9 cellular contexts compared by ENCODE assay signal in the genomic region with DNA sequence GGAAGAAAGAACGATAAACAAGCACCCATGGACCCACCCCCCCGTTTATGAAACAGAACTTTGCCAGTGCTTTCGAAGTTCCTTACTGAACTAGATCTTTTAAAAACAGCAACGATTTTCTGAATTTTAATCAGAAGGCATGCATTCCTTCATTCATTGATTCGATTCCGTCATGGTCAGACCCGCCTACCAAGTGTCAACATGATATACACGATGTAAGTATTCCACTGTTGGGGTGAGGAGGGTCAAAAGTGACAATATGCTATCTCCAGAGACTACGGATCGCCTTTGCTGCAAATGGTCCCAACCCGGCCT. TPM values are rescaled to one million over a fixed set of nuclear protein-coding genes. Genes with fewer than 3 reads are reported as not detected.
DNase-seq lines count a peak whose midpoint lies in the region; ATAC-seq, FAIRE-seq and TF ChIP-seq lines count a peak whose summit lies in the region.
"Had no signal": no experiment of that assay in that cellular context is flagged by ENCODE, and none has a peak within 500 bp of the region (broad histone marks: within the 10 kb centered on the region; RNA-seq: fewer than 3 reads in every experiment).

No MANE protein-coding gene starts in this region.

- TF ChIP-seq EP300 in A549 (IDR thresholded peaks at IDR 0.05) = no peak

- no peak for DNase-seq in A549 (ENCODE audit: low read depth in 1 of 2, low spot score in 1 of 2)
- no peak for DNase-seq in caudate nucleus (lab: John Stamatoyannopoulos, UW)
- no peak for DNase-seq in SHP77 (lab: John Stamatoyannopoulos, UW)
- DNase-seq in CD1c-positive myeloid dendritic cell (ENCODE audit: extremely low spot score) = no peak
- no peak for DNase-seq in NK-92 treated with Interleukin-12 subunit alpha and Interleukin-12 subunit beta, amount 100 ng/mL, for 24 hours (lab: John Stamatoyannopoulos, UW)
- DNase-seq in HT-29 (ENCODE audit: low spot score) = no peak

- peaks cover 2% of the 10 kb centered on the region; the same call in 1 of the 2 replicates for H3K27me3 ChIP-seq in HUES48 (ENCODE audit: control insufficient read depth, insufficient read depth, low read length)
- no peaks in the 10 kb centered on the region for H3K27me3 ChIP-seq in mucosa of stomach (ENCODE audit: control insufficient read depth, insufficient read depth, low read length)

- no peaks in the 10 kb centered on the region for H3K9me3 ChIP-seq in A549
- H3K9me3 ChIP-seq in HUES48 (ENCODE audit: control insufficient read depth, insufficient read depth, low read length) = no peaks in the 10 kb centered on the region
- no peaks in the 10 kb centered on the region for H3K9me3 ChIP-seq in mucosa of stomach (ENCODE audit: control insufficient read depth, low read length)

- FAIRE-seq in A549 (lab: Jason Lieb, UNC) = no peak
- FAIRE-seq: colon had no signal

- H3K4me3 ChIP-seq in A549 (peak overlapping the region; percentile 98), HUES48 (ENCODE audit: low read depth, low read length) (peak overlapping the region; percentile 81), mucosa of stomach (ENCODE audit: low read length) (peak overlapping the region; percentile 50)

- TF ChIP-seq POLR2A in A549 (IDR thresholded peaks at IDR 0.05; ENCODE audit: low read length) = no peak

- WGBS in A549 (ENCODE audit: missing lambda C conversion rate) = 2% methylated on average over 11 of the region's 11 CpGs

- H3K27ac ChIP-seq in A549 (peak overlapping the region; percentile 91 to 94), HUES48 (ENCODE audit: low read depth, low read length) (no peak overlapping the region), caudate nucleus (ENCODE audit: low read depth, low read length) (peak overlapping the region; percentile 92)

- peaks cover 33% of the 10 kb centered on the region for H3K4me1 ChIP-seq in A549
- peaks cover 33% of the 10 kb centered on the region for H3K4me1 ChIP-seq in HUES48 (ENCODE audit: control insufficient read depth, insufficient read depth, low read length)
- peaks cover 4% of the 10 kb centered on the region for H3K4me1 ChIP-seq in mucosa of stomach (ENCODE audit: control insufficient read depth, insufficient read depth, low read length)

- no peak for ATAC-seq in A549

- TF ChIP-seq RAD21 in A549 (conservative IDR thresholded peaks at IDR 0.05 in 1 of 2, IDR thresholded peaks at IDR 0.05 in 1 of 2) = no peak

- CTCF ChIA-PET in A549 (lab: Yijun Ruan, JAX) = interaction anchor here (0.9 to 1.8 kb wide), 2 partner anchors 12 to 15 kb away, joined by 3 to 5 read pairs; no protein-coding TSS in a partner anchor

- POLR2A ChIA-PET in A549 (lab: Yijun Ruan, JAX) = interaction anchor here (1.4 to 2.4 kb wide), 4 partner anchors 71 to 152 kb away, joined by 3 to 10 read pairs (median 5); no protein-coding TSS in a partner anchor

- TF ChIP-seq CTCF in A549 (IDR thresholded peaks at IDR 0.05) = no peak

- peak overlapping the region; percentile 80 for H3K4me2 ChIP-seq in A549

- H3K9ac ChIP-seq in HUES48 (ENCODE audit: low read depth, low read length) = 0 out of 2 replicates have a peak overlapping the region, but pooled peaks have one; percentile 3
- peak overlapping the region; percentile 67 for H3K9ac ChIP-seq in mucosa of stomach (ENCODE audit: low read length)

- H3K36me3 ChIP-seq in HUES48 (ENCODE audit: control insufficient read depth, insufficient read depth, low read length) (no peaks in the 10 kb centered on the region), mucosa of stomach (ENCODE audit: control insufficient read depth, insufficient read depth, low read length) (no peaks in the 10 kb centered on the region)

TF ChIP-seq in A549, 52 proteins besides CTCF, POLR2A, EP300 and RAD21:
- TF ChIP-seq, protein P1, sequence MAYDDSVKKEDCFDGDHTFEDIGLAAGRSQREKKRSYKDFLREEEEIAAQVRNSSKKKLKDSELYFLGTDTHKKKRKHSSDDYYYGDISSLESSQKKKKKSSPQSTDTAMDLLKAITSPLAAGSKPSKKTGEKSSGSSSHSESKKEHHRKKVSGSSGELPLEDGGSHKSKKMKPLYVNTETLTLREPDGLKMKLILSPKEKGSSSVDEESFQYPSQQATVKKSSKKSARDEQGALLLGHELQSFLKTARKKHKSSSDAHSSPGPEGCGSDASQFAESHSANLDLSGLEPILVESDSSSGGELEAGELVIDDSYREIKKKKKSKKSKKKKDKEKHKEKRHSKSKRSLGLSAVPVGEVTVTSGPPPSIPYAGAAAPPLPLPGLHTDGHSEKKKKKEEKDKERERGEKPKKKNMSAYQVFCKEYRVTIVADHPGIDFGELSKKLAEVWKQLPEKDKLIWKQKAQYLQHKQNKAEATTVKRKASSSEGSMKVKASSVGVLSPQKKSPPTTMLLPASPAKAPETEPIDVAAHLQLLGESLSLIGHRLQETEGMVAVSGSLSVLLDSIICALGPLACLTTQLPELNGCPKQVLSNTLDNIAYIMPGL (CRISPR knock-in tag; IDR thresholded peaks at IDR 0.05; ENCODE audit: borderline replicate concordance) = no peak
- TF ChIP-seq HEYL (CRISPR knock-in tag; IDR thresholded peaks at IDR 0.05) (no peak), CHD2 (IDR thresholded peaks at IDR 0.05; ENCODE audit: low read length, partially characterized antibody) (no peak), SMC3 (IDR thresholded peaks at IDR 0.05) (no peak), NPAS2 (CRISPR knock-in tag; IDR thresholded peaks at IDR 0.05; ENCODE audit: borderline replicate concordance) (no peak), HOXB13 (CRISPR knock-in tag; IDR thresholded peaks at IDR 0.05; ENCODE audit: low read depth) (no peak), HOXB5 (CRISPR knock-in tag; IDR thresholded peaks at IDR 0.05) (no peak), ZFP36 (IDR thresholded peaks at IDR 0.05; ENCODE audit: borderline replicate concordance, partially characterized antibody) (no peak), CBX2 (IDR thresholded peaks at IDR 0.05; ENCODE audit: borderline replicate concordance, low read depth) (no peak), TP53 (CRISPR knock-in tag; IDR thresholded peaks at IDR 0.05) (no peak), CEBPB (IDR thresholded peaks at IDR 0.05) (no peak)
- TF ChIP-seq, protein P2, sequence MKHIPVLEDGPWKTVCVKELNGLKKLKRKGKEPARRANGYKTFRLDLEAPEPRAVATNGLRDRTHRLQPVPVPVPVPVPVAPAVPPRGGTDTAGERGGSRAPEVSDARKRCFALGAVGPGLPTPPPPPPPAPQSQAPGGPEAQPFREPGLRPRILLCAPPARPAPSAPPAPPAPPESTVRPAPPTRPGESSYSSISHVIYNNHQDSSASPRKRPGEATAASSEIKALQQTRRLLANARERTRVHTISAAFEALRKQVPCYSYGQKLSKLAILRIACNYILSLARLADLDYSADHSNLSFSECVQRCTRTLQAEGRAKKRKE (CRISPR knock-in tag; IDR thresholded peaks at IDR 0.05; ENCODE audit: low read depth) = no peak

RNA-seq across cellular contexts. Expression of a gene that starts 0.3 kb away (rescaled TPM):
- polyA plus RNA-seq in A549 (2011; rRNA removed) = 33.9 and 36.5 TPM in 2 replicates
- polyA plus RNA-seq in A549 (2012; cell fraction: cytosol; rRNA removed) = 8.9 and 10.5 TPM in 2 replicates
- polyA plus RNA-seq in A549 (2012; cell fraction: nucleus; rRNA removed) = 7.2 and 11.8 TPM in 2 replicates
- polyA plus RNA-seq in A549 (2017; fragmentation: RNase III; extraction: RNeasy Plus Mini Kit Qiagen cat#74134 plus additional on column Dnase treatment) = 23.0 to 27.9 TPM (median 24.6 TPM) in 3 replicates
- 9.3 and 11.1 TPM in 2 replicates for polyA minus RNA-seq in A549 (2011; rRNA and poly(A)+ RNA removed)
- 1.7 and 1.9 TPM in 2 replicates for total RNA-seq in HT-29 (2014; rRNA removed; shearing (Covaris generic))
